20 cellular contexts compared by ENCODE assay signal in the genomic region with DNA sequence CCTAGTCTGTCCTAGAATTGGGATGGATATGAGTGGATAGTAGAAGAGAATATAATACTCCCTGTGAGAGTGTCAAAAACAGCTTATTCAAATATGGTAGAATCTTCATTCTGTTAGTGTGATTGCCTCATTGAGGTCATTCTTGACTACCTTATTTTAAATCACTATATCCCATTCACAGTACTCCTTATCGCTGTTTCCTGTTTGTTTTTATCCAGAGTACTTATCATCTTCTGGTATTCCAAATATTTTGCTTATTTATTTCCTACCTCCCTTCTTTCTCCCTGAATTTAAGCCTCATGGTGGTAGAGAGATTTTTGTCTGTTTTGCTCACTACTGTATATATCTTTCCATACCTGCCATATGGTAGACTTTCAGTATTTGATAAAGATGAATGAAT. TPM values are rescaled to one million over a fixed set of nuclear protein-coding genes. Genes with fewer than 3 reads are reported as not detected.
DNase-seq lines count a peak whose midpoint lies in the region; ATAC-seq and TF ChIP-seq lines count a peak whose summit lies in the region.
"Had no signal": no experiment of that assay in that cellular context is flagged by ENCODE, and none has a peak within 500 bp of the region (broad histone marks: within the 10 kb centered on the region; RNA-seq: fewer than 3 reads in every experiment).

No MANE protein-coding gene starts in this region.

- H3K4me1 Mint-ChIP-seq in activated CD4-positive, alpha-beta T cell treated with anti-CD3 and anti-CD28 coated beads for 36 hours = peaks cover 92% of the 10 kb centered on the region
- peaks cover 82% of the 10 kb centered on the region for H3K4me1 Mint-ChIP-seq in activated CD4-positive, alpha-beta memory T cell treated with anti-CD3 and anti-CD28 coated beads for 36 hours (ENCODE audit: low read depth)
- H3K4me1 Mint-ChIP-seq: activated B cell treated with CpG ODN at 0.5 μM for 24 hours had no signal

- H3K36me3 Mint-ChIP-seq in activated CD4-positive, alpha-beta T cell treated with anti-CD3 and anti-CD28 coated beads for 36 hours (ENCODE audit: low read depth) = peaks cover 50% of the 10 kb centered on the region
- peaks cover 20% of the 10 kb centered on the region for H3K36me3 Mint-ChIP-seq in activated CD4-positive, alpha-beta memory T cell treated with anti-CD3 and anti-CD28 coated beads for 36 hours
- H3K36me3 Mint-ChIP-seq: CD4-positive, CD25-positive, alpha-beta regulatory T cell had no signal

- H3K27me3 Mint-ChIP-seq in activated CD4-positive, alpha-beta T cell treated with anti-CD3 and anti-CD28 coated beads for 36 hours = no peaks in the 10 kb centered on the region
- no peaks in the 10 kb centered on the region for H3K27me3 Mint-ChIP-seq in activated CD4-positive, alpha-beta memory T cell treated with anti-CD3 and anti-CD28 coated beads for 36 hours
- H3K27me3 Mint-ChIP-seq: CD4-positive, CD25-positive, alpha-beta regulatory T cell had no signal

- DNase-seq in activated CD4-positive, alpha-beta T cell treated with anti-CD3 and anti-CD28 coated beads for 36 hours = no peak
- DNase-seq in activated CD4-positive, alpha-beta T cell treated with anti-CD3 and anti-CD28 coated beads, Interleukin-2, amount 50 U/mL, for 4 hours = no peak
- no peak for DNase-seq in activated CD4-positive, alpha-beta memory T cell treated with anti-CD3 and anti-CD28 coated beads for 36 hours
- DNase-seq in foreskin keratinocyte (peak in 1 of 2 donors; percentile 24), lower leg skin (ENCODE audit: low spot score in 2 of 2) (no peak), NOMO-1 (lab: John Stamatoyannopoulos, UW; ENCODE audit: unreplicated experiment in 2 of 2) (no peak)
- DNase-seq: activated B cell treated with CpG ODN at 0.5 μM for 24 hours; activated CD8-positive, alpha-beta memory T cell treated with anti-CD3 and anti-CD28 coated beads, Interleukin-2, amount 50 U/mL, for 4 hours; adrenal gland; colonic mucosa; midbrain; NCI-H2029 treated with DMSO at 0.1 percent for 48 hours; NCI-H748 treated with DMSO at 0.1 percent for 48 hours; stimulated activated CD4-positive, alpha-beta T cell treated with anti-CD3 and anti-CD28 coated beads, Interleukin-2, amount 100 ng/mL, for 48 hours had no signal

- TF ChIP-seq CTCF in foreskin keratinocyte (conservative IDR thresholded peaks at IDR 0.05) (no peak), lower leg skin (IDR thresholded peaks at IDR 0.05) (no peak)

- no peaks in the 10 kb centered on the region for H3K9me3 ChIP-seq in subcutaneous abdominal adipose tissue (ENCODE audit: control insufficient read depth in 5 of 5, low read length in 5 of 5)
- H3K9me3 ChIP-seq: adrenal gland, colonic mucosa, right atrium auricular region, thoracic aorta had no signal

- no peak for ATAC-seq in activated CD4-positive, alpha-beta T cell treated with anti-CD3 and anti-CD28 coated beads for 36 hours
- ATAC-seq in foreskin keratinocyte (no peak), HG03521 (IDR thresholded peaks at IDR 0.05; ENCODE audit: unreplicated experiment) (no peak)
- ATAC-seq: Panc1 had no signal

- H3K36me3 ChIP-seq in subcutaneous abdominal adipose tissue (ENCODE audit: control insufficient read depth in 5 of 5, insufficient read depth in 5 of 5, low read length in 5 of 5) = no peaks in the 10 kb centered on the region
- H3K36me3 ChIP-seq: adrenal gland, colonic mucosa, right atrium auricular region, thoracic aorta had no signal

- CTCF ChIA-PET in activated CD4-positive, alpha-beta T cell treated with anti-CD3 and anti-CD28 coated beads for 36 hours (lab: Charles Lee) = interaction anchor here (1.4 to 1.8 kb wide), 3 partner anchors 8 to 67 kb away, joined by 5 to 9 read pairs (median 8); a partner anchor contains a TSS
- CTCF ChIA-PET in activated CD4-positive, alpha-beta memory T cell treated with anti-CD3 and anti-CD28 coated beads for 36 hours (lab: Charles Lee) = no interaction called here

- no peak for TF ChIP-seq POLR2A in lower leg skin (IDR thresholded peaks at IDR 0.05)

- H3K4me1 ChIP-seq in foreskin keratinocyte (peaks cover 73% of the 10 kb centered on the region), subcutaneous abdominal adipose tissue (ENCODE audit: control insufficient read depth in 5 of 5, insufficient read depth in 5 of 5, low read length in 5 of 5) (peaks cover 0 to 34% (median 20%) of the 10 kb centered on the region in 5 donors)

- 72 to 83% methylated on average over 1 of the region's 1 CpG for WGBS in lower leg skin, 2 donors

- H3K27ac Mint-ChIP-seq in activated CD4-positive, alpha-beta T cell treated with anti-CD3 and anti-CD28 coated beads for 36 hours = peak overlapping the region; percentile 90
- peak overlapping the region; percentile 78 for H3K27ac Mint-ChIP-seq in activated CD4-positive, alpha-beta memory T cell treated with anti-CD3 and anti-CD28 coated beads for 36 hours
- H3K27ac Mint-ChIP-seq: activated B cell treated with CpG ODN at 0.5 μM for 24 hours had no signal

- intact Hi-C loops in activated CD4-positive, alpha-beta T cell treated with anti-CD3 and anti-CD28 coated beads for 36 hours (cut with DNase I, micrococcal nuclease) = no loop called here
- intact Hi-C loops in activated CD4-positive, alpha-beta memory T cell treated with anti-CD3 and anti-CD28 coated beads for 36 hours (cut with micrococcal nuclease) = no loop called here
- intact Hi-C loops in lower leg skin (cut with DNase I; ENCODE audit: low total_unique reads) = no loop called here

- POLR2A ChIA-PET in activated CD4-positive, alpha-beta T cell treated with anti-CD3 and anti-CD28 coated beads for 36 hours (lab: Charles Lee) = interaction anchor here (1.6 kb wide), 1 partner anchor 10 kb away, joined by 10 read pairs; a partner anchor contains a TSS
- POLR2A ChIA-PET in activated CD4-positive, alpha-beta memory T cell treated with anti-CD3 and anti-CD28 coated beads for 36 hours (lab: Charles Lee) = interaction anchor here (1.2 to 1.5 kb wide), 2 partner anchors 8 to 9 kb away, joined by 3 to 4 read pairs; no protein-coding TSS in a partner anchor

- H3K4me3 ChIP-seq in subcutaneous abdominal adipose tissue (ENCODE audit: low read depth in 1 of 5, low read length in 5 of 5) (no peak overlapping the region), lower leg skin (ENCODE audit: low read depth, poor library complexity, severe bottlenecking) (no peak overlapping the region)
- H3K4me3 ChIP-seq: adrenal gland, colonic mucosa, right atrium auricular region, thoracic aorta had no signal

- H3K27me3 ChIP-seq in foreskin keratinocyte = no peaks in the 10 kb centered on the region
- no peaks in the 10 kb centered on the region for H3K27me3 ChIP-seq in subcutaneous abdominal adipose tissue (ENCODE audit: control insufficient read depth in 5 of 5, insufficient read depth in 4 of 5, low read length in 5 of 5)
- H3K27me3 ChIP-seq: adrenal gland, colonic mucosa, right atrium auricular region had no signal

- H3K27ac ChIP-seq in foreskin keratinocyte = peak overlapping the region; percentile 80
- peak overlapping the region; percentile 85 for H3K27ac ChIP-seq in subcutaneous abdominal adipose tissue (ENCODE audit: low read depth, low read length)
- H3K27ac ChIP-seq: colonic mucosa, right atrium auricular region, thoracic aorta had no signal

- H3K4me3 Mint-ChIP-seq in activated CD4-positive, alpha-beta T cell treated with anti-CD3 and anti-CD28 coated beads for 36 hours = no peak overlapping the region
- no peak overlapping the region for H3K4me3 Mint-ChIP-seq in activated CD4-positive, alpha-beta memory T cell treated with anti-CD3 and anti-CD28 coated beads for 36 hours
- H3K4me3 Mint-ChIP-seq: activated B cell treated with CpG ODN at 0.5 μM for 24 hours had no signal

- H3K9ac ChIP-seq in subcutaneous abdominal adipose tissue (ENCODE audit: low read length in 5 of 5) = no peak overlapping the region

- peaks cover 5% of the 10 kb centered on the region for H3K9me3 Mint-ChIP-seq in activated CD4-positive, alpha-beta T cell treated with anti-CD3 and anti-CD28 coated beads for 36 hours (ENCODE audit: low read depth)
- H3K9me3 Mint-ChIP-seq in activated CD4-positive, alpha-beta memory T cell treated with anti-CD3 and anti-CD28 coated beads for 36 hours = no peaks in the 10 kb centered on the region
- H3K9me3 Mint-ChIP-seq: activated B cell treated with CpG ODN at 0.5 μM for 24 hours had no signal

RNA-seq across cellular contexts. Expression of a gene that starts 9.9 kb away (rescaled TPM):
- total RNA-seq in activated CD4-positive, alpha-beta T cell treated with anti-CD3 and anti-CD28 coated beads for 36 hours = 100 to 1,000 TPM; 160 to 205 TPM
- 100 to 1,000 TPM; 175 to 178 TPM for total RNA-seq in activated CD4-positive, alpha-beta memory T cell treated with anti-CD3 and anti-CD28 coated beads for 36 hours
- total RNA-seq in foreskin keratinocyte = 88.4 and 98.3 TPM in 2 replicates
- polyA plus RNA-seq in foreskin keratinocyte = 40.7 and 52.6 TPM in 2 replicates
- 10 to 100 TPM; 78.6 to 83.2 (median 80.7) TPM for total RNA-seq in lower leg skin
